ENCODE assay signal across 15 cellular contexts in genomic region chr17:64090144-64090543, GRCh38. TPM values are rescaled to one million over a fixed set of nuclear protein-coding genes. Genes with fewer than 3 reads are reported as not detected.
DNase-seq lines count a peak whose midpoint lies in the region; ATAC-seq and TF ChIP-seq lines count a peak whose summit lies in the region.
"Had no signal": no experiment of that assay in that cellular context is flagged by ENCODE, and none has a peak within 500 bp of the region (broad histone marks: within the 10 kb centered on the region; RNA-seq: fewer than 3 reads in every experiment).

No MANE protein-coding gene starts in this region.

- ATAC-seq in activated naive CD4-positive, alpha-beta T cell treated with anti-CD3 and anti-CD28 coated beads, Interleukin-2, amount 50 U/mL, for 72 hours, result no peak
- no peak for ATAC-seq in HG02981 (IDR thresholded peaks at IDR 0.05; ENCODE audit: unreplicated experiment)

- no peak overlapping the region for H3K4me3 Mint-ChIP-seq in activated naive CD4-positive, alpha-beta T cell treated with anti-CD3 and anti-CD28 coated beads for 36 hours
- H3K4me3 Mint-ChIP-seq in activated T-helper 2 cell treated with anti-CD3 and anti-CD28 coated beads, Interferon-gamma antibody, Interleukin-2, Interleukin-4, amounts not matched to agents 10 μg/mL and 5 μg/mL and 100 μg/mL, durations not matched to agents 14 hours and 24 hours and 36 hours (ENCODE audit: low read depth), result no peak overlapping the region
- no peak overlapping the region for H3K4me3 Mint-ChIP-seq in progenitor cell of endocrine pancreas (ENCODE audit: low read depth)
- H3K4me3 Mint-ChIP-seq: B cell had no signal

- H3K79me2 ChIP-seq in KMS-11 (ENCODE audit: insufficient read depth, low read depth), result peaks cover 28% of the 10 kb centered on the region; the same call in 1 of the 2 replicates

- H3K9me3 Mint-ChIP-seq in activated naive CD4-positive, alpha-beta T cell treated with anti-CD3 and anti-CD28 coated beads for 36 hours, result no peaks in the 10 kb centered on the region
- H3K9me3 Mint-ChIP-seq in activated naive CD4-positive, alpha-beta T cell treated with anti-CD3 and anti-CD28 coated beads, Interleukin-2, amount 50 U/mL, for 72 hours, result no peaks in the 10 kb centered on the region
- H3K9me3 Mint-ChIP-seq in activated T-helper 2 cell treated with anti-CD3 and anti-CD28 coated beads, Interferon-gamma antibody, Interleukin-2, Interleukin-4, amounts not matched to agents 10 μg/mL and 5 μg/mL and 100 μg/mL, durations not matched to agents 14 hours and 24 hours and 36 hours, result no peaks in the 10 kb centered on the region
- no peaks in the 10 kb centered on the region for H3K9me3 Mint-ChIP-seq in progenitor cell of endocrine pancreas (ENCODE audit: low read depth)

- H4K20me1 ChIP-seq in KMS-11 (ENCODE audit: insufficient read depth), result no peaks in the 10 kb centered on the region

- H3K27me3 ChIP-seq in KMS-11 (ENCODE audit: insufficient read depth, low read depth), result no peaks in the 10 kb centered on the region
- H3K27me3 ChIP-seq: MG63 had no signal

- no peak overlapping the region for H3K4me3 ChIP-seq in KMS-11 (IDR thresholded peaks at IDR 0.05; ENCODE audit: insufficient read depth, low read depth, low read length)
- H3K4me3 ChIP-seq: MG63 had no signal

- peak overlapping the region; percentile 72; the same call in 1 of the 2 replicates for H3K4me2 ChIP-seq in KMS-11

- H3K36me3 Mint-ChIP-seq in activated naive CD4-positive, alpha-beta T cell treated with anti-CD3 and anti-CD28 coated beads for 36 hours (ENCODE audit: low read depth), result peaks cover 3% of the 10 kb centered on the region
- peaks cover 0 to 23% of the 10 kb centered on the region in 2 donors for H3K36me3 Mint-ChIP-seq in activated naive CD4-positive, alpha-beta T cell treated with anti-CD3 and anti-CD28 coated beads, Interleukin-2, amount 50 U/mL, for 72 hours
- H3K36me3 Mint-ChIP-seq in activated T-helper 2 cell treated with anti-CD3 and anti-CD28 coated beads, Interferon-gamma antibody, Interleukin-2, Interleukin-4, amounts not matched to agents 10 μg/mL and 5 μg/mL and 100 μg/mL, durations not matched to agents 14 hours and 24 hours and 36 hours (ENCODE audit: low read depth), result peaks cover 70% of the 10 kb centered on the region
- peaks cover 9% of the 10 kb centered on the region for H3K36me3 Mint-ChIP-seq in progenitor cell of endocrine pancreas (ENCODE audit: insufficient read depth)

- TF ChIP-seq CTCF in KMS-11 (conservative IDR thresholded peaks at IDR 0.05; ENCODE audit: low read depth, low read length) (no peak), progenitor cell of endocrine pancreas (IDR thresholded peaks at IDR 0.05; ENCODE audit: unreplicated experiment) (no peak)

- no peak overlapping the region for H2AFZ ChIP-seq in KMS-11 (ENCODE audit: low read depth)

- peak overlapping the region; percentile 28 for H3K27ac Mint-ChIP-seq in activated naive CD4-positive, alpha-beta T cell treated with anti-CD3 and anti-CD28 coated beads for 36 hours
- H3K27ac Mint-ChIP-seq in activated naive CD4-positive, alpha-beta T cell treated with anti-CD3 and anti-CD28 coated beads, Interleukin-2, amount 50 U/mL, for 72 hours, result peak overlapping the region in 1 of 2 donors; percentile 60
- H3K27ac Mint-ChIP-seq in activated T-helper 2 cell treated with anti-CD3 and anti-CD28 coated beads, Interferon-gamma antibody, Interleukin-2, Interleukin-4, amounts not matched to agents 10 μg/mL and 5 μg/mL and 100 μg/mL, durations not matched to agents 14 hours and 24 hours and 36 hours, result peak overlapping the region; percentile 96
- H3K27ac Mint-ChIP-seq in progenitor cell of endocrine pancreas, result peak overlapping the region; percentile 24
- H3K27ac Mint-ChIP-seq: B cell had no signal

- CTCF ChIA-PET in activated naive CD4-positive, alpha-beta T cell treated with anti-CD3 and anti-CD28 coated beads for 36 hours (lab: Charles Lee), result interaction anchor here (0.9 to 1.7 kb wide), 3 partner anchors 11 to 61 kb away, joined by 3 to 4 read pairs (median 4); no protein-coding TSS in a partner anchor

- H3K4me1 ChIP-seq in KMS-11 (ENCODE audit: low read depth, poor library complexity, severe bottlenecking), result peaks cover 92% of the 10 kb centered on the region

- peaks cover 61% of the 10 kb centered on the region for H3K4me1 Mint-ChIP-seq in activated naive CD4-positive, alpha-beta T cell treated with anti-CD3 and anti-CD28 coated beads for 36 hours (ENCODE audit: low read depth)
- H3K4me1 Mint-ChIP-seq in activated T-helper 2 cell treated with anti-CD3 and anti-CD28 coated beads, Interferon-gamma antibody, Interleukin-2, Interleukin-4, amounts not matched to agents 10 μg/mL and 5 μg/mL and 100 μg/mL, durations not matched to agents 14 hours and 24 hours and 36 hours (ENCODE audit: low read depth), result peaks cover 66% of the 10 kb centered on the region
- H3K4me1 Mint-ChIP-seq in progenitor cell of endocrine pancreas (ENCODE audit: low read depth), result peaks cover 28% of the 10 kb centered on the region

- no peaks in the 10 kb centered on the region for H3K27me3 Mint-ChIP-seq in activated naive CD4-positive, alpha-beta T cell treated with anti-CD3 and anti-CD28 coated beads for 36 hours (ENCODE audit: low read depth)
- H3K27me3 Mint-ChIP-seq in activated T-helper 2 cell treated with anti-CD3 and anti-CD28 coated beads, Interferon-gamma antibody, Interleukin-2, Interleukin-4, amounts not matched to agents 10 μg/mL and 5 μg/mL and 100 μg/mL, durations not matched to agents 14 hours and 24 hours and 36 hours (ENCODE audit: low read depth), result no peaks in the 10 kb centered on the region
- no peaks in the 10 kb centered on the region for H3K27me3 Mint-ChIP-seq in progenitor cell of endocrine pancreas
- H3K27me3 Mint-ChIP-seq: B cell had no signal

- H3K27ac ChIP-seq in KMS-11, result no peak overlapping the region

- no peaks in the 10 kb centered on the region for H3K36me3 ChIP-seq in KMS-11 (ENCODE audit: insufficient read depth)
- H3K36me3 ChIP-seq: MG63 had no signal

- intact Hi-C loops in activated naive CD4-positive, alpha-beta T cell treated with anti-CD3 and anti-CD28 coated beads for 36 hours (cut with micrococcal nuclease), result loop anchor here (2.0 kb wide), 1 partner anchor 69 kb away; the partner anchor contains the start of gene ICAM2
- intact Hi-C loops in activated T-helper 2 cell treated with anti-CD3 and anti-CD28 coated beads, Interferon-gamma antibody, Interleukin-2, Interleukin-4, amounts not matched to agents 10 μg/mL and 5 μg/mL and 100 μg/mL, durations not matched to agents 14 hours and 24 hours and 36 hours (cut with micrococcal nuclease), result loop anchor here (2.0 kb wide), 1 partner anchor 65 kb away; no protein-coding TSS in a partner anchor

- DNase-seq in activated naive CD4-positive, alpha-beta T cell treated with anti-CD3 and anti-CD28 coated beads for 36 hours, result no peak
- DNase-seq in activated naive CD4-positive, alpha-beta T cell treated with anti-CD3 and anti-CD28 coated beads, Interleukin-2, amount 50 U/mL, for 72 hours (ENCODE audit: low spot score in 2 of 2), result no peak
- no peak for DNase-seq in activated T-helper 2 cell treated with anti-CD3 and anti-CD28 coated beads, Interferon-gamma antibody, Interleukin-2, Interleukin-4, amounts not matched to agents 10 μg/mL and 5 μg/mL and 100 μg/mL, durations not matched to agents 14 hours and 24 hours and 36 hours (ENCODE audit: low spot score)
- DNase-seq in progenitor cell of endocrine pancreas (ENCODE audit: low spot score, unreplicated experiment) (no peak), NCI-H2081 treated with DMSO at 0.1 percent for 48 hours (lab: John Stamatoyannopoulos, UW) (no peak)
- DNase-seq: COR-L47, DMS153, MG63, NCI-H1105, NCI-H1694 treated with DMSO at 0.1 percent for 48 hours, NCI-H446 treated with DMSO at 0.1 percent for 48 hours, NCI-H748 treated with DMSO at 0.1 percent for 48 hours had no signal

- H3K9ac ChIP-seq in KMS-11, result no peak overlapping the region

RNA-seq across cellular contexts. Expression of gene ERN1, which starts 39.8 kb away (rescaled TPM):
- total RNA-seq in activated naive CD4-positive, alpha-beta T cell treated with anti-CD3 and anti-CD28 coated beads for 36 hours, result 10 to 100 TPM; 21.9 to 22.0 TPM
- 10 to 100 TPM; 23.7 to 24.1 TPM for total RNA-seq in activated naive CD4-positive, alpha-beta T cell treated with anti-CD3 and anti-CD28 coated beads, Interleukin-2, amount 50 U/mL, for 72 hours
- 91.0 and 93.4 TPM in 2 replicates for total RNA-seq in activated T-helper 2 cell treated with anti-CD3 and anti-CD28 coated beads, Interferon-gamma antibody, Interleukin-2, Interleukin-4, amounts not matched to agents 10 μg/mL and 5 μg/mL and 100 μg/mL, durations not matched to agents 14 hours and 24 hours and 36 hours
- total RNA-seq in progenitor cell of endocrine pancreas, result 39.4 and 43.1 TPM in 2 replicates
